ENCODE assay signal across 23 cellular contexts in genomic region chr3:52117537-52117936, GRCh38. TPM values are rescaled to one million over a fixed set of nuclear protein-coding genes. Genes with fewer than 3 reads are reported as not detected.
DNase-seq lines count a peak whose midpoint lies in the region; ATAC-seq and TF ChIP-seq lines count a peak whose summit lies in the region.
"Had no signal": no experiment of that assay in that cellular context is flagged by ENCODE, and none has a peak within 500 bp of the region (broad histone marks: within the 10 kb centered on the region; RNA-seq: fewer than 3 reads in every experiment).

No MANE protein-coding gene starts in this region.

- DNase-seq in Right ventricle myocardium superior (peak; percentile 10), heart right ventricle (no peak), caudate nucleus (lab: John Stamatoyannopoulos, UW) (peak in 12 of 61 donors; percentile 6 to 51 (median 22)), NCI-H128 (lab: John Stamatoyannopoulos, UW; ENCODE audit: unreplicated experiment) (no peak), activated gamma-delta T cell (lab: John Stamatoyannopoulos, UW) (no peak)
- DNase-seq in activated CD4-positive, alpha-beta T cell treated with anti-CD3 and anti-CD28 coated beads, Interleukin-2, amount 10 ng/mL, durations not matched to agents 7 days and 5 days, result no peak
- DNase-seq: 8988T; Calu3; CD8-positive, alpha-beta memory T cell; DMS153; MG63; NCI-H1105; NCI-H2029 treated with DMSO at 0.1 percent for 48 hours; NCI-H226; NCI-H510A treated with DMSO at 0.1 percent for 48 hours; NCI-H774; NK-92 treated with Interleukin-12 subunit alpha and Interleukin-12 subunit beta, amount 100 ng/mL, for 24 hours had no signal

- H3K27me3 ChIP-seq in heart right ventricle (no peaks in the 10 kb centered on the region), layer of hippocampus (ENCODE audit: control insufficient read depth, insufficient read depth, low read length) (no peaks in the 10 kb centered on the region)
- H3K27me3 ChIP-seq: MG63 had no signal

- POLR2A ChIA-PET in activated CD4-positive, alpha-beta T cell treated with anti-CD3 and anti-CD28 coated beads, Interleukin-2, amount 10 ng/mL, durations not matched to agents 7 days and 5 days (lab: Charles Lee), result no interaction called here

- no peak overlapping the region for H3K4me3 Mint-ChIP-seq in activated CD4-positive, alpha-beta T cell treated with anti-CD3 and anti-CD28 coated beads, Interleukin-2, amount 10 ng/mL, durations not matched to agents 7 days and 5 days
- H3K4me3 Mint-ChIP-seq: CD8-positive, alpha-beta memory T cell had no signal

- H3K4me1 ChIP-seq in heart right ventricle, result peaks cover 15 to 37% (median 22%) of the 10 kb centered on the region in 9 donors

- H3K36me3 Mint-ChIP-seq in activated CD4-positive, alpha-beta T cell treated with anti-CD3 and anti-CD28 coated beads, Interleukin-2, amount 10 ng/mL, durations not matched to agents 7 days and 5 days (ENCODE audit: low read depth), result peaks cover 14% of the 10 kb centered on the region
- H3K36me3 Mint-ChIP-seq: CD8-positive, alpha-beta memory T cell had no signal

- WGBS in heart right ventricle, 2 donors, result 95 to 96% methylated on average over 4 of the region's 4 CpGs

- H3K36me3 ChIP-seq in heart right ventricle, result no peaks in the 10 kb centered on the region
- H3K36me3 ChIP-seq: MG63 had no signal

- H3K9me3 Mint-ChIP-seq in activated CD4-positive, alpha-beta T cell treated with anti-CD3 and anti-CD28 coated beads, Interleukin-2, amount 10 ng/mL, durations not matched to agents 7 days and 5 days, result no peaks in the 10 kb centered on the region
- H3K9me3 Mint-ChIP-seq: CD8-positive, alpha-beta memory T cell had no signal

- H3K27ac ChIP-seq in heart right ventricle (no peak overlapping the region), caudate nucleus (ENCODE audit: low read depth, low read length) (peak overlapping the region; percentile 94), layer of hippocampus (ENCODE audit: low read depth, low read length) (peak overlapping the region; percentile 88)
- H3K27ac ChIP-seq: C4-2B, HL-60 had no signal

- ATAC-seq in Right ventricle myocardium superior (ENCODE audit: poor library complexity) (no peak), heart right ventricle (no peak)
- ATAC-seq: HepG2, K562, SK-N-SH treated with all-trans-retinoic acid at 6 μM for 48 hours had no signal

- H3K27me3 Mint-ChIP-seq in activated CD4-positive, alpha-beta T cell treated with anti-CD3 and anti-CD28 coated beads, Interleukin-2, amount 10 ng/mL, durations not matched to agents 7 days and 5 days, result no peaks in the 10 kb centered on the region
- H3K27me3 Mint-ChIP-seq: CD8-positive, alpha-beta memory T cell had no signal

- intact Hi-C loops in Right ventricle myocardium superior (cut with DNase I) (no loop called here), heart right ventricle (cut with DNase I) (no loop called here)

- H3K27ac Mint-ChIP-seq in activated CD4-positive, alpha-beta T cell treated with anti-CD3 and anti-CD28 coated beads, Interleukin-2, amount 10 ng/mL, durations not matched to agents 7 days and 5 days, result no peak overlapping the region

- TF ChIP-seq CTCF in heart right ventricle (IDR thresholded peaks at IDR 0.05), result no peak

- H3K4me3 ChIP-seq in heart right ventricle, result no peak overlapping the region
- H3K4me3 ChIP-seq: K562, MG63 had no signal

- peaks cover 18% of the 10 kb centered on the region for H3K4me1 Mint-ChIP-seq in activated CD4-positive, alpha-beta T cell treated with anti-CD3 and anti-CD28 coated beads, Interleukin-2, amount 10 ng/mL, durations not matched to agents 7 days and 5 days
- H3K4me1 Mint-ChIP-seq: CD8-positive, alpha-beta memory T cell had no signal

- no peaks in the 10 kb centered on the region for H3K9me3 ChIP-seq in heart right ventricle
- H3K9me3 ChIP-seq: MG63 had no signal

- CTCF ChIA-PET in activated CD4-positive, alpha-beta T cell treated with anti-CD3 and anti-CD28 coated beads, Interleukin-2, amount 10 ng/mL, durations not matched to agents 7 days and 5 days (lab: Charles Lee), result interaction anchor here (0.6 to 1.7 kb wide), 6 partner anchors 9 to 113 kb away, joined by 3 to 4 read pairs (median 3); partner anchors contain the start of gene POC1A

RNA-seq across cellular contexts. Expression of gene POC1A, which starts 36.7 kb away (rescaled TPM):
- total RNA-seq in Right ventricle myocardium superior (1.5 TPM), heart right ventricle (1 to 10 TPM in 5 of 10 donors, under 1 TPM in 5; 0.60 to 3.5 (median 1.1) TPM)
- polyA plus RNA-seq in heart right ventricle, result 1 to 10 TPM in 1 of 2 donors, under 1 TPM in 1; 0.44 to 1.9 TPM
- 10 to 100 TPM; 26.9 to 28.2 TPM for total RNA-seq in activated CD4-positive, alpha-beta T cell treated with anti-CD3 and anti-CD28 coated beads, Interleukin-2, amount 10 ng/mL, durations not matched to agents 7 days and 5 days

Comparison
In these comparisons a context has a peak if more than half of its experiments do, and no peak if none do; other contexts are left out.
1. H3K27ac ChIP-seq: peak in caudate nucleus (single experiment) and layer of hippocampus (single experiment); none in heart right ventricle (0 of 10).
2. RNA of gene POC1A, which starts 36.7 kb away (total RNA-seq): 26.9 to 28.2 TPM in activated CD4-positive, alpha-beta T cell treated with anti-CD3 and anti-CD28 coated beads, Interleukin-2, amount 10 ng/mL, durations not matched to agents 7 days and 5 days; 1.5 TPM in Right ventricle myocardium superior (single experiment) and 0.60 to 3.5 TPM in heart right ventricle; every median in the first group is over 4 times any median in the second.